Comparison of ENCODE assay signal across 8 cellular contexts in the genomic region with DNA sequence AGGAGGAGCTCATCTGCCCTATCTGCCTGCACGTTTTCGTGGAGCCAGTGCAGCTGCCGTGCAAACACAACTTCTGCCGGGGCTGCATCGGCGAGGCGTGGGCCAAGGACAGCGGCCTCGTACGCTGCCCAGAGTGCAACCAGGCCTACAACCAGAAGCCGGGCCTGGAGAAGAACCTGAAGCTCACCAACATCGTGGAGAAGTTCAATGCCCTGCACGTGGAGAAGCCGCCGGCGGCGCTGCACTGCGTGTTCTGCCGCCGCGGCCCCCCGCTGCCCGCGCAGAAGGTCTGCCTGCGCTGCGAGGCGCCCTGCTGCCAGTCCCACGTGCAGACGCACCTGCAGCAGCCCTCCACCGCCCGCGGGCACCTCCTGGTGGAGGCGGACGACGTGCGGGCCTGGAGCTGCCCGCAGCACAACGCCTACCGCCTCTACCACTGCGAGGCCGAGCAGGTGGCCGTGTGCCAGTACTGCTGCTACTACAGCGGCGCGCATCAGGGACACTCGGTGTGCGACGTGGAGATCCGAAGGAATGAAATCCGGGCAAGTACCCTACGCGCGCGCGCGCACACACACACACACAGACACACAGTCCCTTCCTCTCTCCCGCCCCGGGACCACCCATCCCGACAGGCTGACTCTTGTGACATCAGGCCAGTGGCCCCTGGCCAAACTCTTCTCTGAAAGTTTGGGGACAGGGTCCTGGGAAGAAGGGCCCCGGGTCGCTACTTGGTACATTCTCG. TPM values are rescaled to one million over a fixed set of nuclear protein-coding genes. Genes with fewer than 3 reads are reported as not detected.
A peak's percentile ranks its signal among the peaks of the same experiment; 100 is the strongest.
DNase-seq lines count a peak whose midpoint lies in the region; ATAC-seq and TF ChIP-seq lines count a peak whose summit lies in the region.

No MANE protein-coding gene starts in this region.

- no peak for ATAC-seq in HG02763 (IDR thresholded peaks at IDR 0.05; ENCODE audit: unreplicated experiment)

- peak; percentile 56 for TF ChIP-seq CTCF in AG09309 (IDR thresholded peaks at IDR 0.05; ENCODE audit: control insufficient read depth, insufficient read depth, low read depth, low read length, missing control alignments)
- peak in 1 of 3 donors; percentile 40 for TF ChIP-seq CTCF in lower leg skin (IDR thresholded peaks at IDR 0.05)

- H3K4me3 Mint-ChIP-seq in activated CD4-positive, alpha-beta T cell treated with anti-CD3 and anti-CD28 coated beads, Interleukin-2, amount 10 ng/mL, durations not matched to agents 24 days and 14 days = peak overlapping the region; percentile 96

- WGBS in lower leg skin, 2 donors = 0 to 1% methylated on average over 18 to 19 of the region's 62 CpGs

- H3K4me3 ChIP-seq in AG09309 (ENCODE audit: control insufficient read depth, low read depth, low read length) = peak overlapping the region; percentile 83
- H3K4me3 ChIP-seq in lower leg skin (ENCODE audit: low read depth, poor library complexity, severe bottlenecking) = peak overlapping the region; percentile 84

- H3K9me3 Mint-ChIP-seq in activated CD4-positive, alpha-beta T cell treated with anti-CD3 and anti-CD28 coated beads, Interleukin-2, amount 10 ng/mL, durations not matched to agents 24 days and 14 days = no peaks in the 10 kb centered on the region

- H3K27ac Mint-ChIP-seq in activated CD4-positive, alpha-beta T cell treated with anti-CD3 and anti-CD28 coated beads, Interleukin-2, amount 10 ng/mL, durations not matched to agents 24 days and 14 days = peak overlapping the region; percentile 99

- H3K27me3 Mint-ChIP-seq in activated CD4-positive, alpha-beta T cell treated with anti-CD3 and anti-CD28 coated beads, Interleukin-2, amount 10 ng/mL, durations not matched to agents 24 days and 14 days = no peaks in the 10 kb centered on the region

- DNase-seq in AG09309 (ENCODE audit: low read depth) = no peak
- peak; percentile 17 for DNase-seq in GOT3 (lab: John Stamatoyannopoulos, UW)
- DNase-seq in NCI-H345 treated with DMSO at 0.1 percent for 48 hours (lab: John Stamatoyannopoulos, UW; ENCODE audit: unreplicated experiment) = peak; percentile 56
- DNase-seq in activated CD4-positive, alpha-beta T cell treated with anti-CD3 and anti-CD28 coated beads, Interleukin-2, amount 10 ng/mL, durations not matched to agents 24 days and 14 days = peak; percentile 93
- peak; percentile 90 for DNase-seq in dermis blood vessel endothelial cell
- DNase-seq in lower leg skin (ENCODE audit: low spot score in 2 of 2) = peak; percentile 79 to 97
- peak; percentile 78 for DNase-seq in stimulated activated CD4-positive, alpha-beta T cell treated with anti-CD3 and anti-CD28 coated beads, Interleukin-4, amount 100 ng/mL, for 24 hours

- H3K4me1 Mint-ChIP-seq in activated CD4-positive, alpha-beta T cell treated with anti-CD3 and anti-CD28 coated beads, Interleukin-2, amount 10 ng/mL, durations not matched to agents 24 days and 14 days = peaks cover 40% of the 10 kb centered on the region

- no peak for TF ChIP-seq POLR2A in lower leg skin (IDR thresholded peaks at IDR 0.05)

- intact Hi-C loops in activated CD4-positive, alpha-beta T cell treated with anti-CD3 and anti-CD28 coated beads, Interleukin-2, amount 10 ng/mL, durations not matched to agents 24 days and 14 days (cut with micrococcal nuclease) = loop anchor here (5.0 to 10.0 kb wide), 5 partner anchors 193 to 828 kb away; a partner anchor contains a TSS
- intact Hi-C loops in lower leg skin (cut with DNase I; ENCODE audit: low total_unique reads) = no loop called here

- peaks cover 32% of the 10 kb centered on the region for H3K36me3 Mint-ChIP-seq in activated CD4-positive, alpha-beta T cell treated with anti-CD3 and anti-CD28 coated beads, Interleukin-2, amount 10 ng/mL, durations not matched to agents 24 days and 14 days (ENCODE audit: low read depth)

RNA-seq across cellular contexts. Expression of a gene that starts 0.5 kb away (rescaled TPM):
- 85.5 and 85.7 TPM in 2 replicates for total RNA-seq in activated CD4-positive, alpha-beta T cell treated with anti-CD3 and anti-CD28 coated beads, Interleukin-2, amount 10 ng/mL, durations not matched to agents 24 days and 14 days
- 65.7 and 124 TPM in 2 replicates for total RNA-seq in dermis blood vessel endothelial cell
- 100 to 1,000 TPM in 3 of 4 donors, 10 to 100 TPM in 1; 91.7 to 128 (median 106) TPM for total RNA-seq in lower leg skin
